8 cellular contexts compared by ENCODE assay signal in the genomic region with DNA sequence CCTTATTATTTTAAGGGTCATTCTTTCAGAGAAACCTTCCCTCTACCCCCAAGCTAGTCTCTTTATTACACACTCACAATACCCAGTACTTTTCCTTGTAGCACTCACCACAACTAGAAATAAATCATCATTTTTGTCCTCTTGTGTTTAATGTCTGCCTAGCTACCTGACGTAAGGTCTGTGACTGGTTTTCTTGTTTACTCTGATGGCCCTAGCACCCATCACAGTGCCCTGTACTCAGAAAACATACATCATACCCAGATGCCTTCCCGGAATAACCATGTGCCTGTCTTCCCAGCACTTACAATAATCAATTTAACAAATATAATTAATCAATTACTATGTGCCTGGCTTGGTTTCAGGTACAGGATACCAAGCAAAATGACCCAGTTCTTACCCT. TPM values are rescaled to one million over a fixed set of nuclear protein-coding genes. Genes with fewer than 3 reads are reported as not detected.
DNase-seq lines count a peak whose midpoint lies in the region; ATAC-seq and TF ChIP-seq lines count a peak whose summit lies in the region.

No MANE protein-coding gene starts in this region.

- H3K4me3 Mint-ChIP-seq in activated T-cell treated with anti-CD3 and anti-CD28 coated beads, Interleukin-2, amount 50 U/mL, for 24 hours: peak overlapping the region; percentile 70
- peak overlapping the region; percentile 73 to 80 for H3K4me3 Mint-ChIP-seq in activated T-cell treated with anti-CD3 and anti-CD28 coated beads, Interleukin-2, amount 50 U/mL, for 72 hours
- H3K4me3 Mint-ChIP-seq in stimulated activated naive CD8-positive, alpha-beta T cell treated with anti-CD3 and anti-CD28 coated beads, Interleukin-15, Interleukin-2, amounts not matched to agents 100 ng/mL and 50 ng/mL, for 24 hours: peak overlapping the region; percentile 78

- no peak for TF ChIP-seq POLR2A in gastroesophageal sphincter (IDR thresholded peaks at IDR 0.05)

- peaks cover 6% of the 10 kb centered on the region for H3K9me3 Mint-ChIP-seq in activated T-cell treated with anti-CD3 and anti-CD28 coated beads, Interleukin-2, amount 50 U/mL, for 24 hours
- H3K9me3 Mint-ChIP-seq in activated T-cell treated with anti-CD3 and anti-CD28 coated beads, Interleukin-2, amount 50 U/mL, for 72 hours: peaks cover 2 to 5% of the 10 kb centered on the region in 2 donors
- H3K9me3 Mint-ChIP-seq in stimulated activated naive CD8-positive, alpha-beta T cell treated with anti-CD3 and anti-CD28 coated beads, Interleukin-15, Interleukin-2, amounts not matched to agents 100 ng/mL and 50 ng/mL, for 24 hours: no peaks in the 10 kb centered on the region

- H3K4me3 ChIP-seq in gastroesophageal sphincter: no peak overlapping the region

- peaks cover 0 to 25% (median 15%) of the 10 kb centered on the region in 3 donors for H3K4me1 ChIP-seq in gastroesophageal sphincter

- WGBS in gastroesophageal sphincter (ENCODE audit: low coverage in 1 of 2), 2 donors: 63 to 75% methylated on average over 2 of the region's 2 CpGs

- peaks cover 4% of the 10 kb centered on the region for H3K36me3 Mint-ChIP-seq in activated T-cell treated with anti-CD3 and anti-CD28 coated beads, Interleukin-2, amount 50 U/mL, for 24 hours (ENCODE audit: low read depth)
- H3K36me3 Mint-ChIP-seq in activated T-cell treated with anti-CD3 and anti-CD28 coated beads, Interleukin-2, amount 50 U/mL, for 72 hours (ENCODE audit: insufficient read depth in 2 of 2): peaks cover 4 to 5% of the 10 kb centered on the region in 2 donors
- H3K36me3 Mint-ChIP-seq in stimulated activated naive CD8-positive, alpha-beta T cell treated with anti-CD3 and anti-CD28 coated beads, Interleukin-15, Interleukin-2, amounts not matched to agents 100 ng/mL and 50 ng/mL, for 24 hours (ENCODE audit: low read depth): peaks cover 5% of the 10 kb centered on the region

- H3K9me3 ChIP-seq in gastroesophageal sphincter: no peaks in the 10 kb centered on the region

- no peaks in the 10 kb centered on the region for H3K36me3 ChIP-seq in gastroesophageal sphincter

- no peaks in the 10 kb centered on the region for H3K27me3 Mint-ChIP-seq in activated T-cell treated with anti-CD3 and anti-CD28 coated beads, Interleukin-2, amount 50 U/mL, for 24 hours
- H3K27me3 Mint-ChIP-seq in activated T-cell treated with anti-CD3 and anti-CD28 coated beads, Interleukin-2, amount 50 U/mL, for 72 hours (ENCODE audit: low read depth): no peaks in the 10 kb centered on the region
- H3K27me3 Mint-ChIP-seq in stimulated activated naive CD8-positive, alpha-beta T cell treated with anti-CD3 and anti-CD28 coated beads, Interleukin-15, Interleukin-2, amounts not matched to agents 100 ng/mL and 50 ng/mL, for 24 hours: no peaks in the 10 kb centered on the region

- TF ChIP-seq EP300 in gastroesophageal sphincter (IDR thresholded peaks at IDR 0.05): no peak

- H3K27me3 ChIP-seq in gastroesophageal sphincter: no peaks in the 10 kb centered on the region

- H3K27ac ChIP-seq in gastroesophageal sphincter: peak overlapping the region in 3 of 4 donors; percentile 73 to 79 (median 78)

- peak; percentile 52 to 64 for ATAC-seq in activated T-cell treated with anti-CD3 and anti-CD28 coated beads, Interleukin-2, amount 50 U/mL, for 72 hours (replicated peaks in 1 of 2)
- ATAC-seq in gastroesophageal sphincter: no peak

- no peak for DNase-seq in activated T-cell treated with anti-CD3 and anti-CD28 coated beads, Interleukin-2, amount 50 U/mL, for 24 hours
- DNase-seq in activated T-cell treated with anti-CD3 and anti-CD28 coated beads for 4 hours (no peak), NCI-H146 (lab: John Stamatoyannopoulos, UW) (no peak), NCI-H1436 treated with DMSO at 0.1 percent for 48 hours (lab: John Stamatoyannopoulos, UW) (no peak), HUDEP-2 (lab: John Stamatoyannopoulos, UW; ENCODE audit: unreplicated experiment in 76 of 76) (no peak)
- DNase-seq in activated T-cell treated with anti-CD3 and anti-CD28 coated beads, Interleukin-2, amount 50 U/mL, for 72 hours: peak; percentile 37 to 38

- H3K4me1 Mint-ChIP-seq in activated T-cell treated with anti-CD3 and anti-CD28 coated beads, Interleukin-2, amount 50 U/mL, for 24 hours (ENCODE audit: low read depth): peaks cover 79% of the 10 kb centered on the region
- peaks cover 83% of the 10 kb centered on the region for H3K4me1 Mint-ChIP-seq in activated T-cell treated with anti-CD3 and anti-CD28 coated beads, Interleukin-2, amount 50 U/mL, for 72 hours (ENCODE audit: low read depth)
- H3K4me1 Mint-ChIP-seq in stimulated activated naive CD8-positive, alpha-beta T cell treated with anti-CD3 and anti-CD28 coated beads, Interleukin-15, Interleukin-2, amounts not matched to agents 100 ng/mL and 50 ng/mL, for 24 hours (ENCODE audit: low read depth): peaks cover 84% of the 10 kb centered on the region

- peak overlapping the region; percentile 100 for H3K27ac Mint-ChIP-seq in activated T-cell treated with anti-CD3 and anti-CD28 coated beads, Interleukin-2, amount 50 U/mL, for 24 hours
- peak overlapping the region; percentile 93 for H3K27ac Mint-ChIP-seq in activated T-cell treated with anti-CD3 and anti-CD28 coated beads, Interleukin-2, amount 50 U/mL, for 72 hours
- H3K27ac Mint-ChIP-seq in stimulated activated naive CD8-positive, alpha-beta T cell treated with anti-CD3 and anti-CD28 coated beads, Interleukin-15, Interleukin-2, amounts not matched to agents 100 ng/mL and 50 ng/mL, for 24 hours: peak overlapping the region; percentile 100

- TF ChIP-seq CTCF in gastroesophageal sphincter (IDR thresholded peaks at IDR 0.05): no peak

RNA-seq across cellular contexts. Expression of a gene that starts 25.8 kb away (rescaled TPM):
- 100 to 1,000 TPM; 174 to 197 TPM for total RNA-seq in activated T-cell treated with anti-CD3 and anti-CD28 coated beads, Interleukin-2, amount 50 U/mL, for 72 hours
- total RNA-seq in gastroesophageal sphincter: 10 to 100 TPM in 3 of 4 donors, 1 to 10 TPM in 1; 5.6 to 31.9 (median 11.3) TPM

RNA-seq across cellular contexts. Expression of a gene that starts 27.7 kb away (rescaled TPM):
- 100 to 1,000 TPM; 293 to 319 TPM for total RNA-seq in activated T-cell treated with anti-CD3 and anti-CD28 coated beads, Interleukin-2, amount 50 U/mL, for 72 hours
- 100 to 1,000 TPM; 104 to 191 (median 152) TPM for total RNA-seq in gastroesophageal sphincter

RNA-seq across cellular contexts. Expression of a gene that starts 50.0 kb away (rescaled TPM):
- total RNA-seq in activated T-cell treated with anti-CD3 and anti-CD28 coated beads, Interleukin-2, amount 50 U/mL, for 72 hours: 100 to 1,000 TPM; 668 to 724 TPM
- total RNA-seq in gastroesophageal sphincter: 100 to 1,000 TPM; 184 to 351 (median 236) TPM

RNA-seq across cellular contexts. Expression of a gene that starts 53.1 kb away (rescaled TPM):
- total RNA-seq in activated T-cell treated with anti-CD3 and anti-CD28 coated beads, Interleukin-2, amount 50 U/mL, for 72 hours: 100 to 1,000 TPM; 102 to 127 TPM
- 10 to 100 TPM in 3 of 4 donors, 1 to 10 TPM in 1; 9.8 to 16.7 (median 13.1) TPM for total RNA-seq in gastroesophageal sphincter

Comparison
In these comparisons a context has a peak if more than half of its experiments do, and no peak if none do; other contexts are left out.
1. DNase-seq: peak in activated T-cell treated with anti-CD3 and anti-CD28 coated beads, Interleukin-2, amount 50 U/mL, for 72 hours (2 of 2); none in activated T-cell treated with anti-CD3 and anti-CD28 coated beads, Interleukin-2, amount 50 U/mL, for 24 hours (single experiment), activated T-cell treated with anti-CD3 and anti-CD28 coated beads for 4 hours (single experiment), NCI-H146 (single experiment), NCI-H1436 treated with DMSO at 0.1 percent for 48 hours (single experiment) and HUDEP-2 (0 of 76).
2. RNA of a gene that starts 25.8 kb away (total RNA-seq): 174 to 197 TPM in activated T-cell treated with anti-CD3 and anti-CD28 coated beads, Interleukin-2, amount 50 U/mL, for 72 hours; 5.6 to 31.9 TPM in gastroesophageal sphincter; every median in the first group is over 4 times any median in the second.
3. Peak in every context shown above with its lines, with median percentiles within 50 percentile points of each other: H3K27ac Mint-ChIP-seq and H3K4me3 Mint-ChIP-seq.